Comparison of ENCODE assay signal across 28 cellular contexts in genomic region chr16:85608887-85609286, GRCh38. TPM values are rescaled to one million over a fixed set of nuclear protein-coding genes. Genes with fewer than 3 reads are reported as not detected.
DNase-seq lines count a peak whose midpoint lies in the region; ATAC-seq and TF ChIP-seq lines count a peak whose summit lies in the region.
"Had no signal": no experiment of that assay in that cellular context is flagged by ENCODE, and none has a peak within 500 bp of the region (broad histone marks: within the 10 kb centered on the region; RNA-seq: fewer than 3 reads in every experiment).

No MANE protein-coding gene starts in this region.

- CTCF ChIA-PET in Panc1 (lab: Charles Lee) = interaction anchor here (0.6 kb wide), 1 partner anchor 362 kb away, joined by 3 read pairs; no protein-coding TSS in a partner anchor
- CTCF ChIA-PET in CD4-positive, alpha-beta memory T cell (lab: Charles Lee; ENCODE audit: partially characterized antibody) = interaction anchor here (0.6 to 4.9 kb wide), 19 partner anchors 8 to 209 kb away, joined by 3 to 77 read pairs (median 5); no protein-coding TSS in a partner anchor

- H3K27me3 ChIP-seq in GM23338 (ENCODE audit: insufficient read depth) (peaks cover 7% of the 10 kb centered on the region; the same call in 1 of the 2 replicates), Panc1 (ENCODE audit: control insufficient read depth, insufficient read depth, low read length) (no peaks in the 10 kb centered on the region), heart right ventricle (no peaks in the 10 kb centered on the region)
- H3K27me3 ChIP-seq in CD4-positive, alpha-beta memory T cell (ENCODE audit: insufficient read depth, low read length) = no peaks in the 10 kb centered on the region
- H3K27me3 ChIP-seq: suprapubic skin had no signal

- H3K36me3 Mint-ChIP-seq in GM23338 (ENCODE audit: low read depth) = peaks cover 2% of the 10 kb centered on the region; the same call in 2 of the 3 replicates
- H3K36me3 Mint-ChIP-seq in natural killer cell = no peaks in the 10 kb centered on the region
- H3K36me3 Mint-ChIP-seq in type B pancreatic cell = no peaks in the 10 kb centered on the region
- H3K36me3 Mint-ChIP-seq in CD4-positive, alpha-beta memory T cell = peaks cover 0 to 2% of the 10 kb centered on the region in 2 donors
- H3K36me3 Mint-ChIP-seq: CD8-positive, alpha-beta T cell had no signal

- POLR2A ChIA-PET in Panc1 (lab: Charles Lee) = interaction anchor here (0.6 kb wide), 1 partner anchor 21 kb away, joined by 3 read pairs; no protein-coding TSS in a partner anchor
- POLR2A ChIA-PET in CD4-positive, alpha-beta memory T cell (lab: Charles Lee; ENCODE audit: partially characterized antibody) = interaction anchor here (0.7 to 4.5 kb wide), 2 partner anchors 55 to 188 kb away, joined by 6 to 45 read pairs; no protein-coding TSS in a partner anchor

- intact Hi-C loops in Panc1 (cut with micrococcal nuclease; ENCODE audit: unreplicated experiment) = no loop called here
- intact Hi-C loops in natural killer cell (cut with micrococcal nuclease) = no loop called here
- intact Hi-C loops in heart right ventricle (cut with DNase I) = loop anchor here in 6 of 10 donors (5.0 to 10.0 kb wide), 6 partner anchors 42 to 294 kb away; no protein-coding TSS in a partner anchor
- intact Hi-C loops in CD4-positive, alpha-beta memory T cell (cut with micrococcal nuclease) = no loop called here

- H3K4me1 ChIP-seq in GM23338 (ENCODE audit: insufficient read depth) (peaks cover 50% of the 10 kb centered on the region), Panc1 (ENCODE audit: control insufficient read depth, insufficient read depth, low read length) (peaks cover 55% of the 10 kb centered on the region), heart right ventricle (peaks cover 15 to 52% (median 39%) of the 10 kb centered on the region in 9 donors)
- peaks cover 20% of the 10 kb centered on the region for H3K4me1 ChIP-seq in CD4-positive, alpha-beta memory T cell (ENCODE audit: insufficient read depth, low read length)

- no peak overlapping the region for H3K4me3 ChIP-seq in GM23338
- no peak overlapping the region for H3K4me3 ChIP-seq in Panc1 (ENCODE audit: low read depth in 2 of 2, low read length in 2 of 2)
- no peak overlapping the region for H3K4me3 ChIP-seq in heart right ventricle
- no peak overlapping the region for H3K4me3 ChIP-seq in CD4-positive, alpha-beta memory T cell (ENCODE audit: low read length in 2 of 2)
- H3K4me3 ChIP-seq: esophagus squamous epithelium, HAP-1, suprapubic skin had no signal

- peaks cover 42% of the 10 kb centered on the region for H3K79me2 ChIP-seq in GM23338 (replicated peaks; ENCODE audit: insufficient read depth)

- BruUV-seq in Panc1 (replicated peaks; lab: Mats Ljungman, UMichigan) = no TSS peak

- H3K27me3 Mint-ChIP-seq in GM23338 (ENCODE audit: insufficient read depth, low read depth, poor library complexity) (peaks cover 19% of the 10 kb centered on the region), natural killer cell (ENCODE audit: low read depth in 2 of 2) (no peaks in the 10 kb centered on the region), type B pancreatic cell (peaks cover 4% of the 10 kb centered on the region)
- H3K27me3 Mint-ChIP-seq in CD4-positive, alpha-beta memory T cell = no peaks in the 10 kb centered on the region
- H3K27me3 Mint-ChIP-seq: activated naive CD8-positive, alpha-beta T cell treated with anti-CD3 and anti-CD28 coated beads, Interleukin-2, amount 50 U/mL, for 24 hours had no signal

- H3K4me2 ChIP-seq in GM23338 = peak overlapping the region; percentile 71

- H3K4me3 Mint-ChIP-seq in GM23338 (peak overlapping the region; percentile 25; the same call in 1 of the 3 replicates), natural killer cell (peak overlapping the region; percentile 25), type B pancreatic cell (peak overlapping the region; percentile 57)
- peak overlapping the region in 1 of 8 donors; percentile 17 for H3K4me3 Mint-ChIP-seq in CD4-positive, alpha-beta memory T cell
- H3K4me3 Mint-ChIP-seq: activated CD4-positive, alpha-beta T cell treated with anti-CD3 and anti-CD28 coated beads, Interleukin-2, amount 10 ng/mL, durations not matched to agents 24 days and 14 days; activated naive CD8-positive, alpha-beta T cell treated with anti-CD3 and anti-CD28 coated beads, Interleukin-2, amount 50 U/mL, for 24 hours; activated T-cell treated with anti-CD3 and anti-CD28 coated beads, Interleukin-2, amount 50 U/mL, for 24 hours; CD8-positive, alpha-beta T cell; dendritic cell treated with granulocyte-macrophage colony-stimulating factor and Interleukin-4, amounts not matched to agents 40 ng/mL and 50 ng/mL, for 4 days had no signal

- H3K9me3 ChIP-seq in Panc1 (ENCODE audit: control insufficient read depth, insufficient read depth, low read depth, low read length) = no peaks in the 10 kb centered on the region
- no peaks in the 10 kb centered on the region for H3K9me3 ChIP-seq in heart right ventricle
- no peaks in the 10 kb centered on the region for H3K9me3 ChIP-seq in CD4-positive, alpha-beta memory T cell (ENCODE audit: control insufficient read depth in 1 of 2, low read length in 2 of 2)
- H3K9me3 ChIP-seq: esophagus squamous epithelium, HAP-1, suprapubic skin had no signal

- H3K4me1 Mint-ChIP-seq in GM23338 (peaks cover 54% of the 10 kb centered on the region), natural killer cell (peaks cover 31 to 62% of the 10 kb centered on the region in 2 donors), type B pancreatic cell (ENCODE audit: unreplicated experiment) (peaks cover 41% of the 10 kb centered on the region)
- peaks cover 2 to 47% (median 10%) of the 10 kb centered on the region in 4 donors for H3K4me1 Mint-ChIP-seq in CD4-positive, alpha-beta memory T cell

- in situ Hi-C loops in Panc1 (cut with HindIII; ENCODE audit: low pct_unique_long_range_greater_than_20kb, low sequenced_read_pairs) = no loop called here

- H4K20me1 ChIP-seq in GM23338 (replicated peaks; ENCODE audit: insufficient read depth) = no peaks in the 10 kb centered on the region

- H2AFZ ChIP-seq in GM23338 = no peak overlapping the region
- H2AFZ ChIP-seq: parathyroid adenoma had no signal

- no peak for ATAC-seq in GM23338
- no peak for ATAC-seq in Panc1
- no peak for ATAC-seq in natural killer cell
- no peak for ATAC-seq in heart right ventricle
- ATAC-seq: activated naive CD8-positive, alpha-beta T cell treated with anti-CD3 and anti-CD28 coated beads, Interleukin-2, amount 50 U/mL, for 24 hours; CD8-positive, alpha-beta T cell; right cardiac atrium had no signal

- peaks cover 25% of the 10 kb centered on the region; the same call in 1 of the 2 replicates for H3F3A ChIP-seq in GM23338 (replicated peaks; ENCODE audit: low read depth)

- WGBS in heart right ventricle, 2 donors = 94 to 99% methylated on average over 10 of the region's 10 CpGs

- H3K27ac Mint-ChIP-seq in GM23338 (no peak overlapping the region), natural killer cell (peak overlapping the region; percentile 69 to 75), type B pancreatic cell (no peak overlapping the region)
- peak overlapping the region in 1 of 7 donors; percentile 90 for H3K27ac Mint-ChIP-seq in CD4-positive, alpha-beta memory T cell
- H3K27ac Mint-ChIP-seq: activated naive CD8-positive, alpha-beta T cell treated with anti-CD3 and anti-CD28 coated beads, Interleukin-2, amount 50 U/mL, for 24 hours; activated T-cell treated with anti-CD3 and anti-CD28 coated beads, Interleukin-2, amount 50 U/mL, for 24 hours; CD8-positive, alpha-beta T cell; dendritic cell treated with granulocyte-macrophage colony-stimulating factor and Interleukin-4, amounts not matched to agents 40 ng/mL and 50 ng/mL, for 4 days had no signal

- H3K9me2 ChIP-seq in GM23338 (ENCODE audit: insufficient read depth) = no peaks in the 10 kb centered on the region

- no peaks in the 10 kb centered on the region for H3K36me3 ChIP-seq in GM23338 (ENCODE audit: insufficient read depth)
- H3K36me3 ChIP-seq in Panc1 (ENCODE audit: control insufficient read depth, insufficient read depth, low read length) = no peaks in the 10 kb centered on the region; the same call in 1 of the 2 replicates
- no peaks in the 10 kb centered on the region for H3K36me3 ChIP-seq in heart right ventricle
- no peaks in the 10 kb centered on the region for H3K36me3 ChIP-seq in CD4-positive, alpha-beta memory T cell (ENCODE audit: insufficient read depth, low read length)
- H3K36me3 ChIP-seq: esophagus squamous epithelium, HAP-1, suprapubic skin had no signal

- H3K27ac ChIP-seq in GM23338 (ENCODE audit: low read depth) (no peak overlapping the region), Panc1 (ENCODE audit: low read length) (peak overlapping the region; percentile 67), heart right ventricle (no peak overlapping the region)
- no peak overlapping the region for H3K27ac ChIP-seq in CD4-positive, alpha-beta memory T cell (ENCODE audit: low read depth, low read length)
- H3K27ac ChIP-seq: esophagus squamous epithelium, parathyroid adenoma, suprapubic skin, WERI-Rb-1 had no signal

- TF ChIP-seq CTCF in GM23338 (conservative IDR thresholded peaks at IDR 0.05; ENCODE audit: low read depth in 2 of 2) (peak in 1 of 2 experiments; percentile 16; a peak in 1 of 4 replicates), Panc1 (IDR thresholded peaks at IDR 0.05) (no peak; the same call in 1 of the 2 replicates), natural killer cell (IDR thresholded peaks at IDR 0.05) (no peak), type B pancreatic cell (conservative IDR thresholded peaks at IDR 0.05) (no peak), heart right ventricle (IDR thresholded peaks at IDR 0.05) (no peak)

- DNase-seq in GM23338 (ENCODE audit: low spot score) = no peak
- DNase-seq in Panc1 (ENCODE audit: low read depth, low spot score) = no peak
- DNase-seq in natural killer cell = no peak
- DNase-seq in type B pancreatic cell (ENCODE audit: extremely low spot score, unreplicated experiment) = no peak
- DNase-seq in GM19238 (ENCODE audit: insufficient read length, low spot score) = no peak
- DNase-seq in heart right ventricle = no peak
- DNase-seq in CD4-positive, alpha-beta memory T cell = no peak
- DNase-seq: activated CD4-positive, alpha-beta T cell treated with anti-CD3 and anti-CD28 coated beads, Interleukin-2, amount 10 ng/mL, durations not matched to agents 24 days and 14 days; activated naive CD8-positive, alpha-beta T cell treated with anti-CD3 and anti-CD28 coated beads, Interleukin-2, amount 50 U/mL, for 24 hours; activated T-cell treated with anti-CD3 and anti-CD28 coated beads, Interleukin-2, amount 50 U/mL, for 24 hours; CD8-positive, alpha-beta T cell; central memory CD4-positive, alpha-beta T cell; esophagus squamous epithelium; foreskin melanocyte; hippocampal formation; Kasumi-1; NCI-H1694; NCI-H524 treated with DMSO at 0.1 percent for 48 hours; stimulated activated CD4-positive, alpha-beta T cell treated with anti-CD3 and anti-CD28 coated beads, Interleukin-2, amount 100 ng/mL, for 48 hours; stimulated activated naive CD4-positive, alpha-beta T cell; SW 1271; T-helper 9 cell; WERI-Rb-1 had no signal

- no peaks in the 10 kb centered on the region for H3K9me3 Mint-ChIP-seq in GM23338
- H3K9me3 Mint-ChIP-seq in natural killer cell = no peaks in the 10 kb centered on the region
- H3K9me3 Mint-ChIP-seq in type B pancreatic cell = no peaks in the 10 kb centered on the region
- no peaks in the 10 kb centered on the region for H3K9me3 Mint-ChIP-seq in CD4-positive, alpha-beta memory T cell
- H3K9me3 Mint-ChIP-seq: activated CD4-positive, alpha-beta T cell treated with anti-CD3 and anti-CD28 coated beads, Interleukin-2, amount 10 ng/mL, durations not matched to agents 24 days and 14 days; activated naive CD8-positive, alpha-beta T cell treated with anti-CD3 and anti-CD28 coated beads, Interleukin-2, amount 50 U/mL, for 24 hours; activated T-cell treated with anti-CD3 and anti-CD28 coated beads, Interleukin-2, amount 50 U/mL, for 24 hours; CD8-positive, alpha-beta T cell; dendritic cell treated with granulocyte-macrophage colony-stimulating factor and Interleukin-4, amounts not matched to agents 40 ng/mL and 50 ng/mL, for 4 days had no signal

RNA-seq across cellular contexts. Expression of gene GSE1, which starts 4.2 kb away (rescaled TPM):
- 118 and 135 TPM in 2 replicates for total RNA-seq in GM23338 (2014; rRNA removed; shearing (Covaris generic))
- polyA plus RNA-seq in GM23338 (2016; fragmentation: Nextera tagmentation; extraction: Ambion mirVana) (32.4 and 34.0 TPM in 2 replicates), heart right ventricle (10 to 100 TPM; 15.6 to 25.0 TPM)
- total RNA-seq in Panc1 (2021; ENCODE audit: unreplicated experiment) (97.5 TPM), natural killer cell (100 to 1,000 TPM; 232 to 277 (median 233) TPM), type B pancreatic cell (ENCODE audit: low replicate concordance) (101 and 112 TPM in 2 replicates), heart right ventricle (10 to 100 TPM; 31.1 to 53.2 (median 33.6) TPM)
- polyA plus RNA-seq in Panc1 (2012; ENCODE audit: insufficient read length) = 79.9 TPM
- 10 to 100 TPM; 24.1 to 25.0 TPM for total RNA-seq in CD4-positive, alpha-beta memory T cell
- polyA plus RNA-seq in CD4-positive, alpha-beta memory T cell = 1 to 10 TPM in 1 of 2 donors, under 1 TPM in 1; 0.23 to 2.1 TPM

Comparison
In these comparisons a context has a peak if more than half of its experiments do, and no peak if none do; other contexts are left out.
1. H3K27ac Mint-ChIP-seq: peak in natural killer cell (2 of 2); none in GM23338 (single experiment) and type B pancreatic cell (single experiment).
2. intact Hi-C loops: an anchor here in heart right ventricle (5.0 to 10.0 kb wide); none called in Panc1, natural killer cell and CD4-positive, alpha-beta memory T cell.